23 cellular contexts compared by ENCODE assay signal in the genomic region with DNA sequence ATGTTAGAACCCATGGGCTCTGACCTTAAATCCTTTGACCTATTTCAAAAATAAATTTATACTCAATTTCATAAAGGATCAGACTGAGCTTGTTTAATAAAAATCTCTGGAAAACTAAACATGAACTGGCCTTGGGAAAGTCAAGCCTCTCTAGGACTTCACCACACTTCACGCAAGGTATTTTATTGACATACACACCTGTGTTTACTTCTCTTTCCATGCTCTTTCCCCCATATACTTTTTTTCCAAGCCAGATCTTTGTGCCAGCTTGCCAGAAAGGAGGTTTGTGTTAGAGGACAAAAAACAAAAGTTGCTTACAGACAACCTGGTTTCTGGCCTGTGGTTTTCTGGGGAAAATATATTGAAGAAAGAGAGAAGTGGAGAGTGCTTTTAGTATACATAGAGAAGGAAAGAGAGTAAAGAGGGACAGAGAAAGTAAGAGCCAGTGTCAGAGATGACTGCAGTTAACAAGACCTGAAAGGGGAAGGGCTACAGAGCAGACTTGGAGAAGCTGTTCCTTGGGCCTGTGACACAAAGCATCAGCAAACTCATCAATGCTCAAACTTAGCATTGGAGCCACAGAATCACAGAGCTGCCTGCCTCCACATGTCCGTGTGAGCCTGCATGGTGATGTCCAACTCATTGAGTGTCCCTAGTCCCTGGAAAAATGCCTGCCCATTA.
DNase-seq lines count a peak whose midpoint lies in the region; ATAC-seq, FAIRE-seq and TF ChIP-seq lines count a peak whose summit lies in the region.
"Had no signal": no experiment of that assay in that cellular context is flagged by ENCODE, and none has a peak within 500 bp of the region (broad histone marks: within the 10 kb centered on the region; RNA-seq: fewer than 3 reads in every experiment).

No MANE protein-coding gene starts in this region.

- no peak overlapping the region for H3K27ac Mint-ChIP-seq in GM23338
- no peak overlapping the region for H3K27ac Mint-ChIP-seq in neural progenitor cell
- H3K27ac Mint-ChIP-seq: CD4-positive, alpha-beta T cell had no signal

- no peak overlapping the region for H3K27ac ChIP-seq in GM23338 (ENCODE audit: low read depth)
- peak overlapping the region; percentile 44 for H3K27ac ChIP-seq in SJSA1
- H3K27ac ChIP-seq in keratinocyte (ENCODE audit: control insufficient read depth, insufficient read depth, low read length): no peak overlapping the region
- H3K27ac ChIP-seq in neural progenitor cell: no peak overlapping the region
- H3K27ac ChIP-seq: A549 had no signal

- TF ChIP-seq CTCF in GM23338 (conservative IDR thresholded peaks at IDR 0.05; ENCODE audit: low read depth in 2 of 2): no peak
- no peak for TF ChIP-seq CTCF in keratinocyte (optimal IDR thresholded peaks at IDR 0.05 in 1 of 3, IDR thresholded peaks at IDR 0.05 in 1 of 3, conservative IDR thresholded peaks at IDR 0.05 in 1 of 3; ENCODE audit: extremely low read depth in 1 of 3, insufficient read depth in 2 of 3, low read length in 3 of 3)
- TF ChIP-seq CTCF in neural progenitor cell (IDR thresholded peaks at IDR 0.05): no peak

- FAIRE-seq in keratinocyte (lab: Jason Lieb, UNC): no peak
- FAIRE-seq: A549 had no signal

- H3K27me3 ChIP-seq in GM23338 (ENCODE audit: insufficient read depth) (no peaks in the 10 kb centered on the region), SJSA1 (replicated peaks) (no peaks in the 10 kb centered on the region), keratinocyte (ENCODE audit: control insufficient read depth, extremely low read depth, insufficient read depth, low read length) (no peaks in the 10 kb centered on the region), neural progenitor cell (no peaks in the 10 kb centered on the region)

- H3K9me3 Mint-ChIP-seq in GM23338 (no peaks in the 10 kb centered on the region), neural progenitor cell (no peaks in the 10 kb centered on the region)
- H3K9me3 Mint-ChIP-seq: H9 had no signal

- H3K4me1 Mint-ChIP-seq in GM23338: no peaks in the 10 kb centered on the region; the same call in 2 of the 3 replicates
- no peaks in the 10 kb centered on the region for H3K4me1 Mint-ChIP-seq in neural progenitor cell
- H3K4me1 Mint-ChIP-seq: H9 had no signal

- no peak overlapping the region for H3K4me3 Mint-ChIP-seq in GM23338
- H3K4me3 Mint-ChIP-seq in neural progenitor cell: no peak overlapping the region
- H3K4me3 Mint-ChIP-seq: CD4-positive, alpha-beta T cell; H9 had no signal

- H3K27me3 Mint-ChIP-seq in GM23338 (ENCODE audit: insufficient read depth, low read depth, poor library complexity) (no peaks in the 10 kb centered on the region), neural progenitor cell (ENCODE audit: insufficient read depth, low read depth) (no peaks in the 10 kb centered on the region)
- H3K27me3 Mint-ChIP-seq: CD4-positive, alpha-beta T cell had no signal

- H3K9me3 ChIP-seq in SJSA1 (replicated peaks) (no peaks in the 10 kb centered on the region), keratinocyte (ENCODE audit: control insufficient read depth, low read depth, low read length) (no peaks in the 10 kb centered on the region), neural progenitor cell (ENCODE audit: low read depth) (no peaks in the 10 kb centered on the region)
- H3K9me3 ChIP-seq: A549, Caco-2 had no signal

- H3K36me3 ChIP-seq in GM23338 (ENCODE audit: insufficient read depth) (no peaks in the 10 kb centered on the region), SJSA1 (no peaks in the 10 kb centered on the region), keratinocyte (ENCODE audit: control insufficient read depth in 2 of 2, extremely low read depth in 1 of 2, insufficient read depth in 2 of 2, low read length in 2 of 2) (no peaks in the 10 kb centered on the region), neural progenitor cell (no peaks in the 10 kb centered on the region)

- H2AFZ ChIP-seq in GM23338 (peak overlapping the region; percentile 48), keratinocyte (ENCODE audit: control insufficient read depth, low read length) (peak overlapping the region; percentile 32), neural progenitor cell (replicated peaks) (peak overlapping the region; percentile 55)

- H3K4me3 ChIP-seq in GM23338: no peak overlapping the region
- H3K4me3 ChIP-seq in SJSA1: no peak overlapping the region
- H3K4me3 ChIP-seq in keratinocyte (ENCODE audit: control insufficient read depth in 2 of 3, extremely low read depth in 1 of 3, insufficient read depth in 2 of 3, low read depth in 1 of 3, low read length in 3 of 3): no peak overlapping the region
- no peak overlapping the region for H3K4me3 ChIP-seq in neural progenitor cell
- H3K4me3 ChIP-seq: A549 had no signal

- H3K36me3 Mint-ChIP-seq in GM23338 (ENCODE audit: low read depth) (no peaks in the 10 kb centered on the region), neural progenitor cell (no peaks in the 10 kb centered on the region)

- H4K20me1 ChIP-seq in GM23338 (replicated peaks; ENCODE audit: insufficient read depth) (no peaks in the 10 kb centered on the region), keratinocyte (ENCODE audit: control insufficient read depth, extremely low read depth, insufficient read depth, low read length) (no peaks in the 10 kb centered on the region), neural progenitor cell (ENCODE audit: low read depth) (no peaks in the 10 kb centered on the region)

- H3K4me2 ChIP-seq in GM23338 (no peak overlapping the region), keratinocyte (ENCODE audit: control insufficient read depth, extremely low read depth, insufficient read depth, low read depth, low read length) (no peak overlapping the region), neural progenitor cell (no peak overlapping the region)
- H3K4me2 ChIP-seq: A549 had no signal

- H3F3A ChIP-seq in GM23338 (replicated peaks; ENCODE audit: low read depth) (no peaks in the 10 kb centered on the region), neural progenitor cell (ENCODE audit: low read depth) (no peaks in the 10 kb centered on the region)

- no peaks in the 10 kb centered on the region for H3K9me1 ChIP-seq in keratinocyte (ENCODE audit: control insufficient read depth, extremely low read depth, insufficient read depth, low read length)

- no peak overlapping the region for H3K9ac ChIP-seq in keratinocyte (ENCODE audit: control insufficient read depth, extremely low read depth, insufficient read depth, low read length)
- no peak overlapping the region for H3K9ac ChIP-seq in neural progenitor cell

- H3K4me1 ChIP-seq in GM23338 (ENCODE audit: insufficient read depth) (no peaks in the 10 kb centered on the region), SJSA1 (replicated peaks) (peaks cover 13% of the 10 kb centered on the region), keratinocyte (ENCODE audit: control insufficient read depth, extremely low read depth, insufficient read depth, low read length) (no peaks in the 10 kb centered on the region), neural progenitor cell (no peaks in the 10 kb centered on the region)
- H3K4me1 ChIP-seq: A549, Caco-2 had no signal

- intact Hi-C loops in head of caudate nucleus (cut with DNase I): no loop called here

- DNase-seq in GM23338 (ENCODE audit: low spot score) (no peak), SJSA1 (ENCODE audit: low read depth in 1 of 2, low spot score in 2 of 2) (peak in 1 of 2 experiments; percentile 17), keratinocyte (ENCODE audit: low read depth, low spot score) (no peak), neural progenitor cell (ENCODE audit: low spot score) (no peak), NCI-H1694 (lab: John Stamatoyannopoulos, UW) (no peak), NCI-H345 (lab: John Stamatoyannopoulos, UW) (no peak), head of caudate nucleus (no peak)
- no peak for DNase-seq in activated CD4-positive, alpha-beta T cell treated with anti-CD3 and anti-CD28 coated beads for 48 hours
- DNase-seq: Caco-2; CD4-positive, alpha-beta T cell; DMS153; H9; Kasumi-1; MM.1S; NCI-H1092; NCI-H1436 treated with DMSO at 0.1 percent for 48 hours; NCI-H2081; NCI-H2171 treated with DMSO at 0.1 percent for 48 hours; NCI-H446 treated with DMSO at 0.1 percent for 48 hours; NCI-H748 treated with DMSO at 0.1 percent for 48 hours; NK-92 treated with Interleukin-12 subunit alpha and Interleukin-12 subunit beta, amount 100 ng/mL, for 24 hours; SHP77 treated with DMSO at 0.1 percent for 48 hours had no signal

- dilution Hi-C loops in keratinocyte (cut with MboI; ENCODE audit: extremely low pct_ligation_motif_present, low sequenced_read_pairs): no loop called here

- ATAC-seq in GM23338: no peak
- ATAC-seq: A549 had no signal

- H3K79me2 ChIP-seq in GM23338 (replicated peaks; ENCODE audit: insufficient read depth) (no peaks in the 10 kb centered on the region), keratinocyte (ENCODE audit: control insufficient read depth, insufficient read depth, low read length) (no peaks in the 10 kb centered on the region), neural progenitor cell (ENCODE audit: low read depth) (no peaks in the 10 kb centered on the region)

- H3K9me2 ChIP-seq in GM23338 (ENCODE audit: insufficient read depth): no peaks in the 10 kb centered on the region

TF ChIP-seq in GM23338, 12 proteins besides CTCF, POLR2A, EP300 and RAD21 (continues in another document):
- TF ChIP-seq, protein P1, sequence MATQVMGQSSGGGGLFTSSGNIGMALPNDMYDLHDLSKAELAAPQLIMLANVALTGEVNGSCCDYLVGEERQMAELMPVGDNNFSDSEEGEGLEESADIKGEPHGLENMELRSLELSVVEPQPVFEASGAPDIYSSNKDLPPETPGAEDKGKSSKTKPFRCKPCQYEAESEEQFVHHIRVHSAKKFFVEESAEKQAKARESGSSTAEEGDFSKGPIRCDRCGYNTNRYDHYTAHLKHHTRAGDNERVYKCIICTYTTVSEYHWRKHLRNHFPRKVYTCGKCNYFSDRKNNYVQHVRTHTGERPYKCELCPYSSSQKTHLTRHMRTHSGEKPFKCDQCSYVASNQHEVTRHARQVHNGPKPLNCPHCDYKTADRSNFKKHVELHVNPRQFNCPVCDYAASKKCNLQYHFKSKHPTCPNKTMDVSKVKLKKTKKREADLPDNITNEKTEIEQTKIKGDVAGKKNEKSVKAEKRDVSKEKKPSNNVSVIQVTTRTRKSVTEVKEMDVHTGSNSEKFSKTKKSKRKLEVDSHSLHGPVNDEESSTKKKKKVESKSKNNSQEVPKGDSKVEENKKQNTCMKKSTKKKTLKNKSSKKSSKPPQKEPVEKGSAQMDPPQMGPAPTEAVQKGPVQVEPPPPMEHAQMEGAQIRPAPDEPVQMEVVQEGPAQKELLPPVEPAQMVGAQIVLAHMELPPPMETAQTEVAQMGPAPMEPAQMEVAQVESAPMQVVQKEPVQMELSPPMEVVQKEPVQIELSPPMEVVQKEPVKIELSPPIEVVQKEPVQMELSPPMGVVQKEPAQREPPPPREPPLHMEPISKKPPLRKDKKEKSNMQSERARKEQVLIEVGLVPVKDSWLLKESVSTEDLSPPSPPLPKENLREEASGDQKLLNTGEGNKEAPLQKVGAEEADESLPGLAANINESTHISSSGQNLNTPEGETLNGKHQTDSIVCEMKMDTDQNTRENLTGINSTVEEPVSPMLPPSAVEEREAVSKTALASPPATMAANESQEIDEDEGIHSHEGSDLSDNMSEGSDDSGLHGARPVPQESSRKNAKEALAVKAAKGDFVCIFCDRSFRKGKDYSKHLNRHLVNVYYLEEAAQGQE (IDR thresholded peaks at IDR 0.05; ENCODE audit: unreplicated experiment): no peak
- TF ChIP-seq ZNF331 (CRISPR knock-in tag; IDR thresholded peaks at IDR 0.05; ENCODE audit: low read depth) (no peak), NANOG (IDR thresholded peaks at IDR 0.05; ENCODE audit: borderline replicate concordance) (no peak)
